Comparison of ENCODE assay signal across 1 cellular context in the genomic region with DNA sequence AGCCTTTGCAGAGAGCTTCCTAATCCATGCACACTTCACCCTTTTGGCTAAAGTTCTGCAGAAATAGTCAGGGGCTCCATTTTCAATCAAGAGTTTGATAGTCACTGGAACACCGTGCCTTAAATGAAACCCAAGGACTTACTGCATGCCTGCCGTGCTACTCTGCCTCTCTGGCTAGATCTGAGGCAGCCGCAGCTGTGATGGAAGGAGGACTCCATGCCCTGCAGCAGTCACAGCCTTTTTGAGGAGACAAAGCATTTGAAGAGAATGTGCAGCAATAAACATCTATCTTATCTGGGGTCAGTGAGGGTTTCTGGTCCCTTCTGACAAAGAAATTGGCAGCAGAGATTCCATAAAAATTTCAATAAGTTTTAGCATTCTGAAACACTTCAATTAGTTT.
TF ChIP-seq lines count a peak whose summit lies in the region.

No MANE protein-coding gene starts in this region.

TF ChIP-seq in HepG2, 621 proteins besides CTCF, POLR2A, EP300 and RAD21 (continued from another document):
- TF ChIP-seq RAD51 (IDR thresholded peaks at IDR 0.05; ENCODE audit: borderline replicate concordance) (no peak), ZNF333 (CRISPR knock-in tag; IDR thresholded peaks at IDR 0.05; ENCODE audit: borderline replicate concordance) (no peak), ZNF414 (CRISPR knock-in tag; IDR thresholded peaks at IDR 0.05) (no peak), MLXIP (CRISPR knock-in tag; IDR thresholded peaks at IDR 0.05; ENCODE audit: borderline replicate concordance) (no peak), AGO2 (optimal IDR thresholded peaks at IDR 0.05; ENCODE audit: low read depth, low read length) (peak; percentile 22), PHB2 (IDR thresholded peaks at IDR 0.05; ENCODE audit: partially characterized antibody) (no peak), POLR2G (IDR thresholded peaks at IDR 0.05; ENCODE audit: low read depth, low read length) (peak; percentile 44), ZNF577 (CRISPR knock-in tag; IDR thresholded peaks at IDR 0.05; ENCODE audit: borderline replicate concordance, low read depth) (no peak), ZFYVE20 (CRISPR knock-in tag; IDR thresholded peaks at IDR 0.05; ENCODE audit: borderline replicate concordance, low read depth) (no peak)
- TF ChIP-seq, protein P1, sequence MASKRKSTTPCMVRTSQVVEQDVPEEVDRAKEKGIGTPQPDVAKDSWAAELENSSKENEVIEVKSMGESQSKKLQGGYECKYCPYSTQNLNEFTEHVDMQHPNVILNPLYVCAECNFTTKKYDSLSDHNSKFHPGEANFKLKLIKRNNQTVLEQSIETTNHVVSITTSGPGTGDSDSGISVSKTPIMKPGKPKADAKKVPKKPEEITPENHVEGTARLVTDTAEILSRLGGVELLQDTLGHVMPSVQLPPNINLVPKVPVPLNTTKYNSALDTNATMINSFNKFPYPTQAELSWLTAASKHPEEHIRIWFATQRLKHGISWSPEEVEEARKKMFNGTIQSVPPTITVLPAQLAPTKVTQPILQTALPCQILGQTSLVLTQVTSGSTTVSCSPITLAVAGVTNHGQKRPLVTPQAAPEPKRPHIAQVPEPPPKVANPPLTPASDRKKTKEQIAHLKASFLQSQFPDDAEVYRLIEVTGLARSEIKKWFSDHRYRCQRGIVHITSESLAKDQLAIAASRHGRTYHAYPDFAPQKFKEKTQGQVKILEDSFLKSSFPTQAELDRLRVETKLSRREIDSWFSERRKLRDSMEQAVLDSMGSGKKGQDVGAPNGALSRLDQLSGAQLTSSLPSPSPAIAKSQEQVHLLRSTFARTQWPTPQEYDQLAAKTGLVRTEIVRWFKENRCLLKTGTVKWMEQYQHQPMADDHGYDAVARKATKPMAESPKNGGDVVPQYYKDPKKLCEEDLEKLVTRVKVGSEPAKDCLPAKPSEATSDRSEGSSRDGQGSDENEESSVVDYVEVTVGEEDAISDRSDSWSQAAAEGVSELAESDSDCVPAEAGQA (IDR thresholded peaks at IDR 0.05; ENCODE audit: low read depth) = no peak
- TF ChIP-seq, protein P1 (CRISPR knock-in tag; IDR thresholded peaks at IDR 0.05; ENCODE audit: borderline replicate concordance) = no peak
TF ChIP-seq in HepG2: peak in this region for 2.
